ENCODE assay signal across 9 cellular contexts in genomic region chr2:102703748-102704147, GRCh38. TPM values are rescaled to one million over a fixed set of nuclear protein-coding genes. Genes with fewer than 3 reads are reported as not detected.
DNase-seq lines count a peak whose midpoint lies in the region; ATAC-seq and TF ChIP-seq lines count a peak whose summit lies in the region.
"Had no signal": no experiment of that assay in that cellular context is flagged by ENCODE, and none has a peak within 500 bp of the region (broad histone marks: within the 10 kb centered on the region; RNA-seq: fewer than 3 reads in every experiment).

No MANE protein-coding gene starts in this region.

- H3K36me3 Mint-ChIP-seq in activated naive CD8-positive, alpha-beta T cell treated with anti-CD3 and anti-CD28 coated beads for 36 hours: no peaks in the 10 kb centered on the region

- DNase-seq in AG10803 (ENCODE audit: low read depth) (peak; percentile 19), NCI-H69 (lab: John Stamatoyannopoulos, UW) (peak; percentile 23), esophagus squamous epithelium (lab: John Stamatoyannopoulos, UW) (no peak), retinal pigment epithelial cell (ENCODE audit: low read depth) (no peak), omental fat pad (ENCODE audit: low spot score) (no peak), posterior vena cava (ENCODE audit: low spot score) (no peak)
- no peak for DNase-seq in activated naive CD8-positive, alpha-beta T cell treated with anti-CD3 and anti-CD28 coated beads for 36 hours

- no peaks in the 10 kb centered on the region for H3K36me3 ChIP-seq in esophagus squamous epithelium

- TF ChIP-seq CTCF in AG10803 (conservative IDR thresholded peaks at IDR 0.05; ENCODE audit: low read length) (peak; percentile 39), GM12872 (IDR thresholded peaks at IDR 0.05; ENCODE audit: insufficient read depth, low read depth, low read length) (0 out of 3 replicates have a peak, but pooled peaks have one; percentile 27), esophagus squamous epithelium (IDR thresholded peaks at IDR 0.05) (peak in 4 of 6 experiments; percentile 23 to 57 (median 26)), retinal pigment epithelial cell (conservative IDR thresholded peaks at IDR 0.05; ENCODE audit: low read depth, low read length) (peak; percentile 47), omental fat pad (IDR thresholded peaks at IDR 0.05) (no peak)

- ATAC-seq in omental fat pad (ENCODE audit: low FRiP score): no peak

- no peaks in the 10 kb centered on the region for H3K4me1 Mint-ChIP-seq in activated naive CD8-positive, alpha-beta T cell treated with anti-CD3 and anti-CD28 coated beads for 36 hours

- H3K9me3 ChIP-seq in esophagus squamous epithelium: no peaks in the 10 kb centered on the region

- no peak overlapping the region for H3K4me3 ChIP-seq in AG10803 (ENCODE audit: low read length)
- no peak overlapping the region for H3K4me3 ChIP-seq in esophagus squamous epithelium
- no peak overlapping the region for H3K4me3 ChIP-seq in retinal pigment epithelial cell (ENCODE audit: low read length)

- no peak for TF ChIP-seq POLR2A in esophagus squamous epithelium (IDR thresholded peaks at IDR 0.05)

- H3K27me3 ChIP-seq in esophagus squamous epithelium: peaks cover 0 to 33% (median 0%) of the 10 kb centered on the region in 4 donors

- no peak overlapping the region for H3K27ac Mint-ChIP-seq in activated naive CD8-positive, alpha-beta T cell treated with anti-CD3 and anti-CD28 coated beads for 36 hours

- H3K4me3 Mint-ChIP-seq in activated naive CD8-positive, alpha-beta T cell treated with anti-CD3 and anti-CD28 coated beads for 36 hours: no peak overlapping the region

- no peaks in the 10 kb centered on the region for H3K4me1 ChIP-seq in esophagus squamous epithelium

- no peak overlapping the region for H3K27ac ChIP-seq in esophagus squamous epithelium
- H3K27ac ChIP-seq: HL-60 had no signal

- H3K9me3 Mint-ChIP-seq in activated naive CD8-positive, alpha-beta T cell treated with anti-CD3 and anti-CD28 coated beads for 36 hours: no peaks in the 10 kb centered on the region

- intact Hi-C loops in esophagus squamous epithelium (cut with DNase I): no loop called here
- intact Hi-C loops in posterior vena cava (cut with DNase I): loop anchor here in 1 of 2 donors (5.0 kb wide), 1 partner anchor 1919 kb away; no protein-coding TSS in a partner anchor

- peaks cover 6% of the 10 kb centered on the region for H3K27me3 Mint-ChIP-seq in activated naive CD8-positive, alpha-beta T cell treated with anti-CD3 and anti-CD28 coated beads for 36 hours

RNA-seq across cellular contexts. Expression of gene TMEM182, which starts 58.1 kb away (rescaled TPM):
- total RNA-seq in esophagus squamous epithelium (1 to 10 TPM in 3 of 4 donors, under 1 TPM in 1; 0.45 to 3.0 (median 1.6) TPM), omental fat pad (1 to 10 TPM; 1.3 to 2.4 (median 1.5) TPM), posterior vena cava (1 to 10 TPM; 2.8 to 3.4 TPM)
- total RNA-seq in activated naive CD8-positive, alpha-beta T cell treated with anti-CD3 and anti-CD28 coated beads for 36 hours: 1 to 10 TPM; 4.4 to 4.5 TPM

Comparison
In these comparisons a context has a peak if more than half of its experiments do, and no peak if none do; other contexts are left out.
1. DNase-seq: peak in AG10803 (single experiment) and NCI-H69 (single experiment); none in esophagus squamous epithelium (single experiment), retinal pigment epithelial cell (single experiment), activated naive CD8-positive, alpha-beta T cell treated with anti-CD3 and anti-CD28 coated beads for 36 hours (single experiment), omental fat pad (single experiment) and posterior vena cava (single experiment).
2. CTCF ChIP-seq: peak in AG10803 (single experiment), GM12872 (single experiment), esophagus squamous epithelium (4 of 6) and retinal pigment epithelial cell (single experiment); none in omental fat pad (0 of 3).